1 cellular context compared by ENCODE assay signal in genomic region chr6:137853569-137854213, GRCh38.
A peak's percentile ranks its signal among the peaks of the same experiment; 100 is the strongest.
TF ChIP-seq lines count a peak whose summit lies in the region.

No MANE protein-coding gene starts in this region.

TF ChIP-seq in HEK293, 187 proteins besides CTCF, POLR2A, EP300 and RAD21 (continued from another document and continues in another):
- TF ChIP-seq ZNF148 (tag by site-specific recombination; IDR thresholded peaks at IDR 0.05; ENCODE audit: borderline replicate concordance) (no peak), IKZF3 (tag by site-specific recombination; IDR thresholded peaks at IDR 0.05) (peak; percentile 67; the same call in 1 of the 2 replicates), ZNF843 (tag by site-specific recombination; IDR thresholded peaks at IDR 0.05) (peak; percentile 99), ZNF266 (tag by site-specific recombination; IDR thresholded peaks at IDR 0.05; ENCODE audit: low read depth) (no peak), ZNF837 (tag by site-specific recombination; IDR thresholded peaks at IDR 0.05) (no peak), ZBTB21 (tag by site-specific recombination; IDR thresholded peaks at IDR 0.05) (0 out of 2 replicates have a peak, but pooled peaks have one; percentile 65), ZNF341 (tag by site-specific recombination; IDR thresholded peaks at IDR 0.05; ENCODE audit: low read depth) (no peak), ZNF10 (tag by site-specific recombination; IDR thresholded peaks at IDR 0.05) (peak; percentile 75; the same call in 1 of the 2 replicates), WT1 (tag by site-specific recombination; IDR thresholded peaks at IDR 0.05) (peak; percentile 90), PATZ1 (tag by site-specific recombination; IDR thresholded peaks at IDR 0.05) (peak; percentile 62; the same call in 1 of the 2 replicates), SP2 (tag by site-specific recombination; IDR thresholded peaks at IDR 0.05) (peak; percentile 47), ZNF629 (tag by site-specific recombination; IDR thresholded peaks at IDR 0.05) (peak; percentile 97), REPIN1 (tag by site-specific recombination; IDR thresholded peaks at IDR 0.05; ENCODE audit: low read depth) (peak; percentile 32; the same call in 1 of the 2 replicates), ZFP41 (tag by site-specific recombination; IDR thresholded peaks at IDR 0.05; ENCODE audit: borderline replicate concordance) (no peak), ZNF692 (tag by site-specific recombination; IDR thresholded peaks at IDR 0.05) (peak; percentile 73), FEZF1 (tag by site-specific recombination; IDR thresholded peaks at IDR 0.05) (peak; percentile 87), ZSCAN23 (tag by site-specific recombination; IDR thresholded peaks at IDR 0.05) (peak; percentile 99), ZNF747 (tag by site-specific recombination; IDR thresholded peaks at IDR 0.05) (no peak), ZNF214 (tag by site-specific recombination; IDR thresholded peaks at IDR 0.05; ENCODE audit: borderline replicate concordance) (no peak), ZNF514 (tag by site-specific recombination; IDR thresholded peaks at IDR 0.05) (no peak), MYNN (tag by site-specific recombination; IDR thresholded peaks at IDR 0.05; ENCODE audit: borderline replicate concordance) (peak; percentile 57; the same call in 1 of the 2 replicates), KLF10 (tag by site-specific recombination; IDR thresholded peaks at IDR 0.05) (peak; percentile 88), BCL11B (tag by site-specific recombination; IDR thresholded peaks at IDR 0.05; ENCODE audit: low read depth) (peak; percentile 63; the same call in 1 of the 2 replicates), SALL2 (tag by site-specific recombination; IDR thresholded peaks at IDR 0.05; ENCODE audit: borderline replicate concordance) (no peak), ZNF654 (tag by site-specific recombination; IDR thresholded peaks at IDR 0.05; ENCODE audit: low read depth) (peak; percentile 9; the same call in 1 of the 2 replicates), ZSCAN18 (tag by site-specific recombination; IDR thresholded peaks at IDR 0.05) (no peak), ZBTB26 (tag by site-specific recombination; optimal IDR thresholded peaks at IDR 0.05) (no peak), OVOL3 (tag by site-specific recombination; IDR thresholded peaks at IDR 0.05) (peak; percentile 95), YY1 (tag by site-specific recombination; IDR thresholded peaks at IDR 0.05) (0 out of 2 replicates have a peak, but pooled peaks have one; percentile 22), ZNF558 (tag by site-specific recombination; IDR thresholded peaks at IDR 0.05) (peak; percentile 82; the same call in 1 of the 2 replicates), GLI2 (tag by site-specific recombination; IDR thresholded peaks at IDR 0.05; ENCODE audit: borderline replicate concordance, low read depth) (peak; percentile 98), ZNF580 (tag by site-specific recombination; IDR thresholded peaks at IDR 0.05) (peak; percentile 20; the same call in 1 of the 2 replicates), ZNF174 (tag by site-specific recombination; IDR thresholded peaks at IDR 0.05) (peak; percentile 67; the same call in 1 of the 2 replicates), ZNF529 (tag by site-specific recombination; IDR thresholded peaks at IDR 0.05; ENCODE audit: insufficient replicate concordance) (no peak), ZBTB8A (tag by site-specific recombination; IDR thresholded peaks at IDR 0.05) (no peak), ZNF175 (tag by site-specific recombination; IDR thresholded peaks at IDR 0.05) (no peak), ZNF398 (tag by site-specific recombination; IDR thresholded peaks at IDR 0.05) (peak; percentile 44), PRDM4 (tag by site-specific recombination; IDR thresholded peaks at IDR 0.05) (peak; percentile 89), ZNF426 (tag by site-specific recombination; IDR thresholded peaks at IDR 0.05) (no peak), ZBTB17 (tag by site-specific recombination; IDR thresholded peaks at IDR 0.05) (peak; percentile 76), ZXDB (tag by site-specific recombination; IDR thresholded peaks at IDR 0.05) (peak; percentile 94), ZNF302 (tag by site-specific recombination; IDR thresholded peaks at IDR 0.05; ENCODE audit: low read depth) (no peak), ZNF366 (tag by site-specific recombination; conservative IDR thresholded peaks at IDR 0.05) (peak; percentile 78), MEIS1 (CRISPR knock-in tag; IDR thresholded peaks at IDR 0.05; ENCODE audit: borderline replicate concordance) (no peak)
- TF ChIP-seq, protein P1, sequence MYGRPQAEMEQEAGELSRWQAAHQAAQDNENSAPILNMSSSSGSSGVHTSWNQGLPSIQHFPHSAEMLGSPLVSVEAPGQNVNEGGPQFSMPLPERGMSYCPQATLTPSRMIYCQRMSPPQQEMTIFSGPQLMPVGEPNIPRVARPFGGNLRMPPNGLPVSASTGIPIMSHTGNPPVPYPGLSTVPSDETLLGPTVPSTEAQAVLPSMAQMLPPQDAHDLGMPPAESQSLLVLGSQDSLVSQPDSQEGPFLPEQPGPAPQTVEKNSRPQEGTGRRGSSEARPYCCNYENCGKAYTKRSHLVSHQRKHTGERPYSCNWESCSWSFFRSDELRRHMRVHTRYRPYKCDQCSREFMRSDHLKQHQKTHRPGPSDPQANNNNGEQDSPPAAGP (tag by site-specific recombination; IDR thresholded peaks at IDR 0.05) = peak; percentile 94
- TF ChIP-seq, protein P2, sequence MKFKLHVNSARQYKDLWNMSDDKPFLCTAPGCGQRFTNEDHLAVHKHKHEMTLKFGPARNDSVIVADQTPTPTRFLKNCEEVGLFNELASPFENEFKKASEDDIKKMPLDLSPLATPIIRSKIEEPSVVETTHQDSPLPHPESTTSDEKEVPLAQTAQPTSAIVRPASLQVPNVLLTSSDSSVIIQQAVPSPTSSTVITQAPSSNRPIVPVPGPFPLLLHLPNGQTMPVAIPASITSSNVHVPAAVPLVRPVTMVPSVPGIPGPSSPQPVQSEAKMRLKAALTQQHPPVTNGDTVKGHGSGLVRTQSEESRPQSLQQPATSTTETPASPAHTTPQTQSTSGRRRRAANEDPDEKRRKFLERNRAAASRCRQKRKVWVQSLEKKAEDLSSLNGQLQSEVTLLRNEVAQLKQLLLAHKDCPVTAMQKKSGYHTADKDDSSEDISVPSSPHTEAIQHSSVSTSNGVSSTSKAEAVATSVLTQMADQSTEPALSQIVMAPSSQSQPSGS (tag by site-specific recombination; IDR thresholded peaks at IDR 0.05; ENCODE audit: low read depth) = 0 out of 2 replicates have a peak, but pooled peaks have one; percentile 27
